In genomic region chr2:3423492-3424170, GRCh38 we compare ENCODE assay signal across 1 cellular context.
TF ChIP-seq lines count a peak whose summit lies in the region.

No MANE protein-coding gene starts in this region.

TF ChIP-seq in HepG2, 621 proteins besides CTCF, POLR2A, EP300 and RAD21 (continued from another document and continues in another):
- TF ChIP-seq ZBTB26 (CRISPR knock-in tag; IDR thresholded peaks at IDR 0.05; ENCODE audit: borderline replicate concordance) (no peak), FOSL1 (CRISPR knock-in tag; IDR thresholded peaks at IDR 0.05; ENCODE audit: borderline replicate concordance) (no peak), ZNF703 (CRISPR knock-in tag; IDR thresholded peaks at IDR 0.05; ENCODE audit: borderline replicate concordance) (no peak), JUN (CRISPR knock-in tag; IDR thresholded peaks at IDR 0.05) (peak; percentile 59; the same call in 1 of the 2 replicates), ZNF589 (CRISPR knock-in tag; conservative IDR thresholded peaks at IDR 0.05) (no peak), ZBTB39 (CRISPR knock-in tag; IDR thresholded peaks at IDR 0.05) (no peak), ZNF343 (CRISPR knock-in tag; IDR thresholded peaks at IDR 0.05) (no peak), ZNF281 (CRISPR knock-in tag; IDR thresholded peaks at IDR 0.05; ENCODE audit: borderline replicate concordance) (no peak; the same call in 1 of the 2 replicates), FUBP1 (CRISPR knock-in tag; IDR thresholded peaks at IDR 0.05; ENCODE audit: borderline replicate concordance) (no peak), ZFP41 (CRISPR knock-in tag; IDR thresholded peaks at IDR 0.05; ENCODE audit: borderline replicate concordance) (no peak), ATRX (CRISPR knock-in tag; IDR thresholded peaks at IDR 0.05; ENCODE audit: borderline replicate concordance) (no peak), RFX3 (CRISPR knock-in tag; IDR thresholded peaks at IDR 0.05) (no peak), ZNF17 (CRISPR knock-in tag; IDR thresholded peaks at IDR 0.05) (peak; percentile 99), PAXIP1 (CRISPR knock-in tag; conservative IDR thresholded peaks at IDR 0.05) (no peak), ZNF407 (CRISPR knock-in tag; IDR thresholded peaks at IDR 0.05; ENCODE audit: not compliant biosample characterization) (no peak), ZNF253 (CRISPR knock-in tag; IDR thresholded peaks at IDR 0.05; ENCODE audit: borderline replicate concordance) (no peak), RBFOX2 (IDR thresholded peaks at IDR 0.05; ENCODE audit: low read depth, low read length) (no peak), THRA (CRISPR knock-in tag; IDR thresholded peaks at IDR 0.05; ENCODE audit: borderline replicate concordance) (peak; percentile 33; the same call in 1 of the 2 replicates), ZC3H13 (CRISPR knock-in tag; IDR thresholded peaks at IDR 0.05) (no peak), CC2D1A (CRISPR knock-in tag; IDR thresholded peaks at IDR 0.05) (no peak)
- TF ChIP-seq, protein P1, sequence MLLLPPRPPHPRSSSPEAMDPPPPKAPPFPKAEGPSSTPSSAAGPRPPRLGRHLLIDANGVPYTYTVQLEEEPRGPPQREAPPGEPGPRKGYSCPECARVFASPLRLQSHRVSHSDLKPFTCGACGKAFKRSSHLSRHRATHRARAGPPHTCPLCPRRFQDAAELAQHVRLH (CRISPR knock-in tag; IDR thresholded peaks at IDR 0.05; ENCODE audit: borderline replicate concordance, low read depth): peak; percentile 40; the same call in 1 of the 2 replicates
- TF ChIP-seq, protein P2, sequence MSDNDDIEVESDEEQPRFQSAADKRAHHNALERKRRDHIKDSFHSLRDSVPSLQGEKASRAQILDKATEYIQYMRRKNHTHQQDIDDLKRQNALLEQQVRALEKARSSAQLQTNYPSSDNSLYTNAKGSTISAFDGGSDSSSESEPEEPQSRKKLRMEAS (IDR thresholded peaks at IDR 0.05): 0 out of 2 replicates have a peak, but pooled peaks have one; percentile 2
- TF ChIP-seq, protein P3, sequence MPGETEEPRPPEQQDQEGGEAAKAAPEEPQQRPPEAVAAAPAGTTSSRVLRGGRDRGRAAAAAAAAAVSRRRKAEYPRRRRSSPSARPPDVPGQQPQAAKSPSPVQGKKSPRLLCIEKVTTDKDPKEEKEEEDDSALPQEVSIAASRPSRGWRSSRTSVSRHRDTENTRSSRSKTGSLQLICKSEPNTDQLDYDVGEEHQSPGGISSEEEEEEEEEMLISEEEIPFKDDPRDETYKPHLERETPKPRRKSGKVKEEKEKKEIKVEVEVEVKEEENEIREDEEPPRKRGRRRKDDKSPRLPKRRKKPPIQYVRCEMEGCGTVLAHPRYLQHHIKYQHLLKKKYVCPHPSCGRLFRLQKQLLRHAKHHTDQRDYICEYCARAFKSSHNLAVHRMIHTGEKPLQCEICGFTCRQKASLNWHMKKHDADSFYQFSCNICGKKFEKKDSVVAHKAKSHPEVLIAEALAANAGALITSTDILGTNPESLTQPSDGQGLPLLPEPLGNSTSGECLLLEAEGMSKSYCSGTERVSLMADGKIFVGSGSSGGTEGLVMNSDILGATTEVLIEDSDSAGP (CRISPR knock-in tag; IDR thresholded peaks at IDR 0.05; ENCODE audit: borderline replicate concordance): no peak; the same call in 1 of the 2 replicates
